In genomic region chr4:105436414-105436813, GRCh38 we compare ENCODE assay signal across 18 cellular contexts. TPM values are rescaled to one million over a fixed set of nuclear protein-coding genes. Genes with fewer than 3 reads are reported as not detected.
A peak's percentile ranks its signal among the peaks of the same experiment; 100 is the strongest.
DNase-seq lines count a peak whose midpoint lies in the region; ATAC-seq and TF ChIP-seq lines count a peak whose summit lies in the region.
"Had no signal": no experiment of that assay in that cellular context is flagged by ENCODE, and none has a peak within 500 bp of the region (broad histone marks: within the 10 kb centered on the region; RNA-seq: fewer than 3 reads in every experiment).

No MANE protein-coding gene starts in this region.

- H3K9me3 Mint-ChIP-seq in activated T-cell treated with anti-CD3 and anti-CD28 coated beads, Interleukin-2, amount 50 U/mL, for 72 hours: peaks cover 7 to 11% of the 10 kb centered on the region in 2 donors
- peaks cover 2 to 11% (median 2%) of the 10 kb centered on the region in 3 donors for H3K9me3 Mint-ChIP-seq in IgD-negative memory B cell

- CTCF ChIA-PET in A673 (lab: Charles Lee): no interaction called here

- H3K4me3 ChIP-seq in Peyer's patch: no peak overlapping the region
- no peak overlapping the region for H3K4me3 ChIP-seq in A673 (ENCODE audit: low read depth, low read length, poor library complexity, severe bottlenecking)
- H3K4me3 ChIP-seq: BLaER1 treated with 17β-estradiol and CSF1 and Interleukin-3, amounts not matched to agents 10 nM and 100 nM had no signal

- H3K36me3 ChIP-seq in Peyer's patch: peaks cover 0 to 56% (median 0%) of the 10 kb centered on the region in 3 donors
- peaks cover 61% of the 10 kb centered on the region for H3K36me3 ChIP-seq in A673 (ENCODE audit: insufficient read depth, low read length, poor library complexity, severe bottlenecking)

- TF ChIP-seq CTCF in Peyer's patch (IDR thresholded peaks at IDR 0.05): no peak
- no peak for TF ChIP-seq CTCF in A673 (conservative IDR thresholded peaks at IDR 0.05; ENCODE audit: low read depth, low read length)

- ATAC-seq in activated T-cell treated with anti-CD3 and anti-CD28 coated beads, Interleukin-2, amount 50 U/mL, for 72 hours (replicated peaks in 1 of 2): no peak
- ATAC-seq: CD8-positive, alpha-beta T cell had no signal

- TF ChIP-seq POLR2A in Peyer's patch (IDR thresholded peaks at IDR 0.05): no peak

- intact Hi-C loops in A673 (cut with micrococcal nuclease; ENCODE audit: unreplicated experiment): no loop called here

- POLR2A ChIA-PET in A673 (lab: Charles Lee; ENCODE audit: low non-redundant PET): no interaction called here

- H3K4me1 ChIP-seq in Peyer's patch (no peaks in the 10 kb centered on the region), A673 (ENCODE audit: insufficient read depth, low read length, poor library complexity, severe bottlenecking) (no peaks in the 10 kb centered on the region)
- H3K4me1 ChIP-seq: BLaER1 treated with 17β-estradiol and CSF1 and Interleukin-3, amounts not matched to agents 10 nM and 100 nM; Caco-2 had no signal

- H3K27me3 ChIP-seq in Peyer's patch: no peaks in the 10 kb centered on the region
- H3K27me3 ChIP-seq in A673 (replicated peaks; ENCODE audit: insufficient read depth, low read depth, low read length, poor library complexity): no peaks in the 10 kb centered on the region
- H3K27me3 ChIP-seq: BLaER1 treated with 17β-estradiol and CSF1 and Interleukin-3, amounts not matched to agents 10 nM and 100 nM had no signal

- H3K36me3 Mint-ChIP-seq in activated T-cell treated with anti-CD3 and anti-CD28 coated beads, Interleukin-2, amount 50 U/mL, for 72 hours (ENCODE audit: insufficient read depth in 2 of 2): peaks cover 32 to 53% of the 10 kb centered on the region in 2 donors
- peaks cover 32% of the 10 kb centered on the region for H3K36me3 Mint-ChIP-seq in IgD-negative memory B cell

- H3K9me3 ChIP-seq in Peyer's patch (no peaks in the 10 kb centered on the region), A673 (ENCODE audit: low read depth, low read length, poor library complexity, severe bottlenecking) (peaks cover 8% of the 10 kb centered on the region)
- H3K9me3 ChIP-seq: Caco-2 had no signal

- no peak for DNase-seq in activated T-cell treated with anti-CD3 and anti-CD28 coated beads, Interleukin-2, amount 50 U/mL, for 72 hours
- DNase-seq in activated T-cell treated with anti-CD3 and anti-CD28 coated beads, Interleukin-2, amount 50 U/mL, for 48 hours: no peak
- DNase-seq in fibroblast of peridontal ligament (ENCODE audit: extremely low read depth) (peak; percentile 9), Peyer's patch (no peak), SKM-1 treated with dmso at 0.1 percent for 144 hours (lab: John Stamatoyannopoulos, UW; ENCODE audit: unreplicated experiment) (no peak), A673 (ENCODE audit: low spot score) (no peak)
- DNase-seq: 8988T; AML-193; Caco-2; Calu3; CD4-positive, alpha-beta T cell; CD8-positive, alpha-beta T cell; DMS79 treated with DMSO at 0.1 percent for 48 hours; GF-D8 had no signal

- H3K4me1 Mint-ChIP-seq in activated T-cell treated with anti-CD3 and anti-CD28 coated beads, Interleukin-2, amount 50 U/mL, for 72 hours (ENCODE audit: low read depth): peaks cover 6% of the 10 kb centered on the region
- peaks cover 2 to 6% (median 5%) of the 10 kb centered on the region in 3 donors for H3K4me1 Mint-ChIP-seq in IgD-negative memory B cell

- H3K27ac ChIP-seq in Peyer's patch (no peak overlapping the region), A673 (ENCODE audit: low read depth, low read length, poor library complexity, severe bottlenecking) (no peak overlapping the region)
- H3K27ac ChIP-seq: BLaER1 treated with 17β-estradiol and CSF1 and Interleukin-3, amounts not matched to agents 10 nM and 100 nM; C4-2B had no signal

- no peak overlapping the region for H3K4me3 Mint-ChIP-seq in activated T-cell treated with anti-CD3 and anti-CD28 coated beads, Interleukin-2, amount 50 U/mL, for 72 hours
- H3K4me3 Mint-ChIP-seq in IgD-negative memory B cell: no peak overlapping the region
- H3K4me3 Mint-ChIP-seq: B cell; CD4-positive, alpha-beta T cell; CD8-positive, alpha-beta T cell had no signal

- no TSS peak for BruUV-seq in A673 (replicated peaks; lab: Mats Ljungman, UMichigan)

- H3K27ac Mint-ChIP-seq in activated T-cell treated with anti-CD3 and anti-CD28 coated beads, Interleukin-2, amount 50 U/mL, for 72 hours: peak overlapping the region; percentile 20
- peak overlapping the region in 2 of 3 donors; percentile 3 to 72 for H3K27ac Mint-ChIP-seq in IgD-negative memory B cell
- H3K27ac Mint-ChIP-seq: B cell; CD4-positive, alpha-beta T cell; CD8-positive, alpha-beta T cell had no signal

- no peaks in the 10 kb centered on the region for H3K27me3 Mint-ChIP-seq in activated T-cell treated with anti-CD3 and anti-CD28 coated beads, Interleukin-2, amount 50 U/mL, for 72 hours (ENCODE audit: low read depth)
- no peaks in the 10 kb centered on the region for H3K27me3 Mint-ChIP-seq in IgD-negative memory B cell
- H3K27me3 Mint-ChIP-seq: B cell; CD4-positive, alpha-beta T cell had no signal

RNA-seq across cellular contexts. Expression of gene PPA2, which starts 37.4 kb away (rescaled TPM):
- total RNA-seq in activated T-cell treated with anti-CD3 and anti-CD28 coated beads, Interleukin-2, amount 50 U/mL, for 72 hours: 10 to 100 TPM; 74.7 to 90.0 TPM
- 102 TPM for polyA plus RNA-seq in IgD-negative memory B cell
- 100 to 1,000 TPM in 3 of 4 donors, 10 to 100 TPM in 1; 58.4 to 140 (median 104) TPM for total RNA-seq in Peyer's patch
- 136 and 144 TPM in 2 replicates for total RNA-seq in A673 (2021)
